ENCODE assay signal across 11 cellular contexts in genomic region chr2:25912851-25913695, GRCh38. TPM values are rescaled to one million over a fixed set of nuclear protein-coding genes. Genes with fewer than 3 reads are reported as not detected.
DNase-seq lines count a peak whose midpoint lies in the region; ATAC-seq, FAIRE-seq and TF ChIP-seq lines count a peak whose summit lies in the region.
"Had no signal": no experiment of that assay in that cellular context is flagged by ENCODE, and none has a peak within 500 bp of the region (broad histone marks: within the 10 kb centered on the region; RNA-seq: fewer than 3 reads in every experiment).

No MANE protein-coding gene starts in this region.

- H4K20me1 ChIP-seq in keratinocyte (ENCODE audit: control insufficient read depth, extremely low read depth, insufficient read depth, low read length), result no peaks in the 10 kb centered on the region

- peak overlapping the region; percentile 37; the same call in 1 of the 2 replicates for H3K9ac ChIP-seq in HUES64 (ENCODE audit: low read depth, low read length)
- H3K9ac ChIP-seq in keratinocyte (ENCODE audit: control insufficient read depth, extremely low read depth, insufficient read depth, low read length), result no peak overlapping the region

- WGBS in HUES64, result 2% methylated on average over 8 of the region's 10 CpGs

- H3K27ac ChIP-seq in HUES64 (ENCODE audit: low read depth, low read length) (peak overlapping the region; percentile 85; the same call in 1 of the 2 replicates), keratinocyte (ENCODE audit: control insufficient read depth, insufficient read depth, low read length) (no peak overlapping the region)
- H3K27ac ChIP-seq: thoracic aorta had no signal

- TF ChIP-seq CTCF in AG10803 (conservative IDR thresholded peaks at IDR 0.05; ENCODE audit: low read length) (no peak), keratinocyte (optimal IDR thresholded peaks at IDR 0.05 in 1 of 3, IDR thresholded peaks at IDR 0.05 in 1 of 3, conservative IDR thresholded peaks at IDR 0.05 in 1 of 3; ENCODE audit: extremely low read depth in 1 of 3, insufficient read depth in 2 of 3, low read length in 3 of 3) (no peak), D721Med (IDR thresholded peaks at IDR 0.05; ENCODE audit: insufficient read depth, missing control alignments) (no peak)

- H3K79me2 ChIP-seq in keratinocyte (ENCODE audit: control insufficient read depth, insufficient read depth, low read length), result no peaks in the 10 kb centered on the region

- no peaks in the 10 kb centered on the region for H3K9me1 ChIP-seq in keratinocyte (ENCODE audit: control insufficient read depth, extremely low read depth, insufficient read depth, low read length)

- H3K27me3 ChIP-seq in HUES64 (ENCODE audit: insufficient read depth, low read length) (no peaks in the 10 kb centered on the region), keratinocyte (ENCODE audit: control insufficient read depth, extremely low read depth, insufficient read depth, low read length) (no peaks in the 10 kb centered on the region)

- H3K4me1 ChIP-seq in HUES64 (ENCODE audit: insufficient read depth, low read length) (peaks cover 17% of the 10 kb centered on the region), keratinocyte (ENCODE audit: control insufficient read depth, extremely low read depth, insufficient read depth, low read length) (no peaks in the 10 kb centered on the region)

- H3K9me3 Mint-ChIP-seq in activated naive CD4-positive, alpha-beta T cell treated with anti-CD3 and anti-CD28 coated beads, Interleukin-2, amount 50 U/mL, for 72 hours, result no peaks in the 10 kb centered on the region
- H3K9me3 Mint-ChIP-seq: dendritic cell treated with granulocyte-macrophage colony-stimulating factor and Interleukin-4, amounts not matched to agents 40 ng/mL and 50 ng/mL, for 4 days had no signal

- peak; percentile 67 for DNase-seq in AG10803 (ENCODE audit: low read depth)
- peak; percentile 23 for DNase-seq in amniotic epithelial cell (ENCODE audit: low read depth)
- DNase-seq in keratinocyte (ENCODE audit: low read depth, low spot score), result no peak
- no peak for DNase-seq in activated naive CD4-positive, alpha-beta T cell treated with anti-CD3 and anti-CD28 coated beads, Interleukin-2, amount 50 U/mL, for 72 hours (ENCODE audit: low spot score in 2 of 2)
- DNase-seq in D721Med (ENCODE audit: insufficient read length, low spot score), result no peak
- DNase-seq: activated CD8-positive, alpha-beta memory T cell treated with anti-CD3 and anti-CD28 coated beads, Interleukin-2, amount 50 U/mL, for 4 hours had no signal

- H3K4me3 ChIP-seq in AG10803 (ENCODE audit: low read length), result no peak overlapping the region
- H3K4me3 ChIP-seq in HUES64 (ENCODE audit: low read length), result peak overlapping the region; percentile 41
- no peak overlapping the region for H3K4me3 ChIP-seq in keratinocyte (ENCODE audit: control insufficient read depth in 2 of 3, extremely low read depth in 1 of 3, insufficient read depth in 2 of 3, low read depth in 1 of 3, low read length in 3 of 3)
- H3K4me3 ChIP-seq: thoracic aorta had no signal

- dilution Hi-C loops in keratinocyte (cut with MboI; ENCODE audit: extremely low pct_ligation_motif_present, low sequenced_read_pairs), result no loop called here

- FAIRE-seq in keratinocyte (lab: Jason Lieb, UNC) (peak; percentile 44), D721Med (lab: Jason Lieb, UNC) (no peak)

- H2AFZ ChIP-seq in keratinocyte (ENCODE audit: control insufficient read depth, low read length), result peak overlapping the region; percentile 34

- H3K9me3 ChIP-seq in HUES64 (ENCODE audit: insufficient read depth, low read depth, low read length) (no peaks in the 10 kb centered on the region), keratinocyte (ENCODE audit: control insufficient read depth, low read depth, low read length) (no peaks in the 10 kb centered on the region)
- H3K9me3 ChIP-seq: thoracic aorta had no signal

- peak overlapping the region; percentile 25 for H3K4me2 ChIP-seq in keratinocyte (ENCODE audit: control insufficient read depth, extremely low read depth, insufficient read depth, low read depth, low read length)

- no peak overlapping the region for H3K27ac Mint-ChIP-seq in activated naive CD4-positive, alpha-beta T cell treated with anti-CD3 and anti-CD28 coated beads, Interleukin-2, amount 50 U/mL, for 72 hours
- H3K27ac Mint-ChIP-seq: dendritic cell treated with granulocyte-macrophage colony-stimulating factor and Interleukin-4, amounts not matched to agents 40 ng/mL and 50 ng/mL, for 4 days had no signal

- no peaks in the 10 kb centered on the region for H3K36me3 Mint-ChIP-seq in activated naive CD4-positive, alpha-beta T cell treated with anti-CD3 and anti-CD28 coated beads, Interleukin-2, amount 50 U/mL, for 72 hours

- H3K36me3 ChIP-seq in HUES64 (ENCODE audit: insufficient read depth, low read length) (no peaks in the 10 kb centered on the region), keratinocyte (ENCODE audit: control insufficient read depth in 2 of 2, extremely low read depth in 1 of 2, insufficient read depth in 2 of 2, low read length in 2 of 2) (no peaks in the 10 kb centered on the region)
- H3K36me3 ChIP-seq: thoracic aorta had no signal

- no peak for ATAC-seq in activated naive CD4-positive, alpha-beta T cell treated with anti-CD3 and anti-CD28 coated beads, Interleukin-2, amount 50 U/mL, for 72 hours
- ATAC-seq in HG03175 (IDR thresholded peaks at IDR 0.05; ENCODE audit: unreplicated experiment) (no peak), GM21526 (IDR thresholded peaks at IDR 0.05; ENCODE audit: low FRiP score, unreplicated experiment) (no peak)

RNA-seq across cellular contexts. Expression of gene ASXL2, which starts 34.8 kb away (rescaled TPM):
- polyA plus RNA-seq in HUES64 (2013, experiment 1 of 2), result 13.3 TPM
- 13.8 TPM for polyA plus RNA-seq in HUES64 (2013, experiment 2 of 2)
- 8.9 to 18.1 TPM (median 12.5 TPM) in 3 replicates for polyA plus RNA-seq in keratinocyte
- polyA plus RNA-seq in keratinocyte (2011; ENCODE audit: low read depth), result 35.2 TPM
- polyA plus RNA-seq in keratinocyte (2011; cell fraction: cytosol; rRNA removed), result 7.5 and 12.4 TPM in 2 replicates
- polyA plus RNA-seq in keratinocyte (2011; cell fraction: nucleus; rRNA removed), result 21.2 and 23.4 TPM in 2 replicates
- polyA plus RNA-seq in keratinocyte (2012; ENCODE audit: low replicate concordance), result 9.0 and 14.7 TPM in 2 replicates
- 15.4 to 26.3 TPM (median 15.9 TPM) in 3 replicates for polyA minus RNA-seq in keratinocyte
- polyA minus RNA-seq in keratinocyte (2011; cell fraction: cytosol; rRNA and poly(A)+ RNA removed), result 9.0 TPM
- 21.4 and 42.7 TPM in 2 replicates for polyA minus RNA-seq in keratinocyte (2011; cell fraction: nucleus; rRNA and poly(A)+ RNA removed)
- 10 to 100 TPM; 31.8 to 40.2 TPM for total RNA-seq in activated naive CD4-positive, alpha-beta T cell treated with anti-CD3 and anti-CD28 coated beads, Interleukin-2, amount 50 U/mL, for 72 hours

Comparison
In these comparisons a context has a peak if more than half of its experiments do, and no peak if none do; other contexts are left out.
1. DNase-seq: peak in AG10803 (single experiment) and amniotic epithelial cell (single experiment); none in keratinocyte (single experiment), activated naive CD4-positive, alpha-beta T cell treated with anti-CD3 and anti-CD28 coated beads, Interleukin-2, amount 50 U/mL, for 72 hours (0 of 2) and D721Med (single experiment).